Comparison of ENCODE assay signal across 13 cellular contexts in the genomic region with DNA sequence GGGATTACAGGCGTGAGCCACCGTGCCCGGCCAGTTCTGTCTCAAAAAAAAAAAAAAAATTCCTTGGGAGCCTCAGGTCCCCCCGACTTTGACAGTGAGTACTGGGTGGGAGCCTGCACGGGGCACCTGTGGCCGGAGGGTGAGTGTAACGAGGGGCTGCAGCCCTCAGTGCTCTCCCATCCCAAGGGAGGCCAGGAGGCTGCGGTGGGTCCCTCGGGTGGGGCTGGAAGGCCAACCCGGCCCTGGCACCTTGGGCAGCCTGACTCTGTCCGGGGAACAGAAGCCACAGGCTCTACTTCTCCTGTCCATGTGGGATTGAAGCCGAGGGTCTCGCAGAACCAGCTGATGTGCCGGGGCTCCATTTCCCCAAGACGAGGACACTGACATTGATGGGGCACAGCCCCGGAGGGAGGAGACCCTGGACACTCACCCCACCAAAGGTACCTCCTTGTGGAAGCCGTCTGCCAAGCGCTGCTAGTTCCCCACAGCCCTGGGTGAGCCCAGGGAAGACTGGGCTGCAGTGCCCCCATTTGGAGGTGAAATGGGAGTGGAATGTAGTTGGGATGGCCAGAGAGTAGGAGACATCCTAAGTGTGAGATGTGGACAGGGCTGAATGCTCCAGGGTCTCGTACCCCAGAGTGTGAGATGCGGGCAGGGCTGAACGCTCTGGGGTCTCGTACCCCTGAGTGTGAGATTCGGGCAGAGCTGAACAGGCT. TPM values are rescaled to one million over a fixed set of nuclear protein-coding genes. Genes with fewer than 3 reads are reported as not detected.
DNase-seq lines count a peak whose midpoint lies in the region; ATAC-seq and TF ChIP-seq lines count a peak whose summit lies in the region.
"Had no signal": no experiment of that assay in that cellular context is flagged by ENCODE, and none has a peak within 500 bp of the region (broad histone marks: within the 10 kb centered on the region; RNA-seq: fewer than 3 reads in every experiment).

No MANE protein-coding gene starts in this region.

- peaks cover 16% of the 10 kb centered on the region for H4K20me1 ChIP-seq in DND-41 (ENCODE audit: insufficient read depth, low read length)

- no peak overlapping the region for H3K27ac Mint-ChIP-seq in WTC11
- H3K27ac Mint-ChIP-seq: activated naive CD4-positive, alpha-beta T cell treated with anti-CD3 and anti-CD28 coated beads, Interleukin-2, amount 50 U/mL, for 72 hours; B cell; natural killer cell treated with Interleukin-12 subunit alpha and Interleukin-12 subunit beta and Interleukin-15 and Interleukin-18, amount 100 ng/mL, for 72 hours had no signal

- no peak overlapping the region for H3K4me3 Mint-ChIP-seq in WTC11
- H3K4me3 Mint-ChIP-seq: B cell; natural killer cell treated with Interleukin-12 subunit alpha and Interleukin-12 subunit beta and Interleukin-15 and Interleukin-18, amount 100 ng/mL, for 72 hours had no signal

- H2AFZ ChIP-seq in DND-41 (ENCODE audit: low read depth, low read length), result no peak overlapping the region
- H2AFZ ChIP-seq: hepatocyte had no signal

- TF ChIP-seq CTCF in DND-41 (IDR thresholded peaks at IDR 0.05; ENCODE audit: borderline replicate concordance, extremely low read depth, low read length, poor library complexity, severe bottlenecking) (no peak), WTC11 (IDR thresholded peaks at IDR 0.05) (no peak)

- H3K4me1 ChIP-seq in DND-41 (ENCODE audit: insufficient read depth, low read length), result no peaks in the 10 kb centered on the region

- CTCF ChIA-PET in WTC11 (lab: Charles Lee), result interaction anchor here (1.5 kb wide), 1 partner anchor 8 kb away, joined by 4 read pairs; a partner anchor contains a TSS

- H3K36me3 Mint-ChIP-seq in WTC11, result no peaks in the 10 kb centered on the region
- H3K36me3 Mint-ChIP-seq: activated naive CD4-positive, alpha-beta T cell treated with anti-CD3 and anti-CD28 coated beads, Interleukin-2, amount 50 U/mL, for 72 hours; natural killer cell treated with Interleukin-12 subunit alpha and Interleukin-12 subunit beta and Interleukin-15 and Interleukin-18, amount 100 ng/mL, for 72 hours had no signal

- H3K27me3 Mint-ChIP-seq in WTC11 (ENCODE audit: low read depth), result peaks cover 45% of the 10 kb centered on the region

- H3K9me3 ChIP-seq in DND-41 (ENCODE audit: insufficient read depth, low read length, severe bottlenecking), result no peaks in the 10 kb centered on the region

- H3K36me3 ChIP-seq in DND-41 (ENCODE audit: insufficient read depth, low read length), result peaks cover 16% of the 10 kb centered on the region

- POLR2A ChIA-PET in WTC11 (lab: Charles Lee), result no interaction called here

- no peaks in the 10 kb centered on the region for H3K79me2 ChIP-seq in DND-41 (ENCODE audit: insufficient read depth, low read length)
- H3K79me2 ChIP-seq: hepatocyte had no signal

- DNase-seq in DND-41, result no peak
- DNase-seq in WTC11 (ENCODE audit: low spot score), result no peak
- DNase-seq in activated effector memory CD4-positive, alpha-beta T cell treated with anti-CD3 and anti-CD28 coated beads, Interleukin-2, amount 50 U/mL, for 16 hours, result no peak
- DNase-seq: EL, NCI-H1436, Right ventricle myocardium superior, substantia nigra had no signal

- H3K9ac ChIP-seq in DND-41 (ENCODE audit: low read depth, low read length), result no peak overlapping the region

- no peak overlapping the region for H3K4me2 ChIP-seq in DND-41 (ENCODE audit: insufficient read depth, low read length)

- H3K27ac ChIP-seq in DND-41 (ENCODE audit: low read length), result no peak overlapping the region

- peaks cover 2% of the 10 kb centered on the region for H3K4me1 Mint-ChIP-seq in WTC11

- ATAC-seq in DND-41 (ENCODE audit: insufficient read depth, low read depth) (peak; percentile 18; the same call in 2 of the 3 replicates), WTC11 (peak; percentile 12), HG03097 (IDR thresholded peaks at IDR 0.05; ENCODE audit: low FRiP score, unreplicated experiment) (no peak)
- ATAC-seq: activated naive CD4-positive, alpha-beta T cell treated with anti-CD3 and anti-CD28 coated beads, Interleukin-2, amount 50 U/mL, for 72 hours; natural killer cell treated with Interleukin-12 subunit alpha and Interleukin-12 subunit beta and Interleukin-15 and Interleukin-18, amount 100 ng/mL, for 72 hours had no signal

- H3K4me3 ChIP-seq in DND-41 (ENCODE audit: low read depth in 1 of 2, low read length in 2 of 2), result no peak overlapping the region
- H3K4me3 ChIP-seq: hepatocyte had no signal

- H3K9me3 Mint-ChIP-seq in WTC11, result no peaks in the 10 kb centered on the region
- H3K9me3 Mint-ChIP-seq: activated naive CD4-positive, alpha-beta T cell treated with anti-CD3 and anti-CD28 coated beads, Interleukin-2, amount 50 U/mL, for 72 hours; natural killer cell treated with Interleukin-12 subunit alpha and Interleukin-12 subunit beta and Interleukin-15 and Interleukin-18, amount 100 ng/mL, for 72 hours had no signal

- no peaks in the 10 kb centered on the region for H3K27me3 ChIP-seq in DND-41 (ENCODE audit: insufficient read depth, low read length, poor library complexity)

TF ChIP-seq in WTC11, 78 proteins besides CTCF, POLR2A, EP300 and RAD21:
- no peak for TF ChIP-seq CREB1 (CRISPR knock-in tag; IDR thresholded peaks at IDR 0.05)
- TF ChIP-seq, protein P1, sequence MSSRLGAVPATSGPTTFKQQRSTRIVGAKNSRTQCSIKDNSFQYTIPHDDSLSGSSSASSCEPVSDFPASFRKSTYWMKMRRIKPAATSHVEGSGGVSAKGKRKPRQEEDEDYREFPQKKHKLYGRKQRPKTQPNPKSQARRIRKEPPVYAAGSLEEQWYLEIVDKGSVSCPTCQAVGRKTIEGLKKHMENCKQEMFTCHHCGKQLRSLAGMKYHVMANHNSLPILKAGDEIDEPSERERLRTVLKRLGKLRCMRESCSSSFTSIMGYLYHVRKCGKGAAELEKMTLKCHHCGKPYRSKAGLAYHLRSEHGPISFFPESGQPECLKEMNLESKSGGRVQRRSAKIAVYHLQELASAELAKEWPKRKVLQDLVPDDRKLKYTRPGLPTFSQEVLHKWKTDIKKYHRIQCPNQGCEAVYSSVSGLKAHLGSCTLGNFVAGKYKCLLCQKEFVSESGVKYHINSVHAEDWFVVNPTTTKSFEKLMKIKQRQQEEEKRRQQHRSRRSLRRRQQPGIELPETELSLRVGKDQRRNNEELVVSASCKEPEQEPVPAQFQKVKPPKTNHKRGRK (CRISPR knock-in tag; IDR thresholded peaks at IDR 0.05; ENCODE audit: borderline replicate concordance), result no peak
- no peak for TF ChIP-seq OVOL2 (CRISPR knock-in tag; IDR thresholded peaks at IDR 0.05; ENCODE audit: borderline replicate concordance)
- TF ChIP-seq RORB (CRISPR knock-in tag; IDR thresholded peaks at IDR 0.05), result no peak
- TF ChIP-seq TEAD1 (CRISPR knock-in tag; IDR thresholded peaks at IDR 0.05), result no peak
- TF ChIP-seq ZNF423 (CRISPR knock-in tag; IDR thresholded peaks at IDR 0.05), result no peak
- TF ChIP-seq, protein P2, sequence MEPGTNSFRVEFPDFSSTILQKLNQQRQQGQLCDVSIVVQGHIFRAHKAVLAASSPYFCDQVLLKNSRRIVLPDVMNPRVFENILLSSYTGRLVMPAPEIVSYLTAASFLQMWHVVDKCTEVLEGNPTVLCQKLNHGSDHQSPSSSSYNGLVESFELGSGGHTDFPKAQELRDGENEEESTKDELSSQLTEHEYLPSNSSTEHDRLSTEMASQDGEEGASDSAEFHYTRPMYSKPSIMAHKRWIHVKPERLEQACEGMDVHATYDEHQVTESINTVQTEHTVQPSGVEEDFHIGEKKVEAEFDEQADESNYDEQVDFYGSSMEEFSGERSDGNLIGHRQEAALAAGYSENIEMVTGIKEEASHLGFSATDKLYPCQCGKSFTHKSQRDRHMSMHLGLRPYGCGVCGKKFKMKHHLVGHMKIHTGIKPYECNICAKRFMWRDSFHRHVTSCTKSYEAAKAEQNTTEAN (CRISPR knock-in tag; IDR thresholded peaks at IDR 0.05), result no peak
- TF ChIP-seq, protein P3, sequence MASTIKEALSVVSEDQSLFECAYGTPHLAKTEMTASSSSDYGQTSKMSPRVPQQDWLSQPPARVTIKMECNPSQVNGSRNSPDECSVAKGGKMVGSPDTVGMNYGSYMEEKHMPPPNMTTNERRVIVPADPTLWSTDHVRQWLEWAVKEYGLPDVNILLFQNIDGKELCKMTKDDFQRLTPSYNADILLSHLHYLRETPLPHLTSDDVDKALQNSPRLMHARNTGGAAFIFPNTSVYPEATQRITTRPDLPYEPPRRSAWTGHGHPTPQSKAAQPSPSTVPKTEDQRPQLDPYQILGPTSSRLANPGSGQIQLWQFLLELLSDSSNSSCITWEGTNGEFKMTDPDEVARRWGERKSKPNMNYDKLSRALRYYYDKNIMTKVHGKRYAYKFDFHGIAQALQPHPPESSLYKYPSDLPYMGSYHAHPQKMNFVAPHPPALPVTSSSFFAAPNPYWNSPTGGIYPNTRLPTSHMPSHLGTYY (CRISPR knock-in tag; IDR thresholded peaks at IDR 0.05), result no peak
- no peak for TF ChIP-seq ZNF317 (CRISPR knock-in tag; IDR thresholded peaks at IDR 0.05; ENCODE audit: borderline replicate concordance, low read depth)

RNA-seq across cellular contexts. Expression of a gene that starts 2.3 kb away (rescaled TPM):
- 0.14 to 0.85 TPM (median 0.25 TPM) in 3 replicates for total RNA-seq in WTC11 (2021)
- total RNA-seq: activated naive CD4-positive, alpha-beta T cell treated with anti-CD3 and anti-CD28 coated beads, Interleukin-2, amount 50 U/mL, for 72 hours; skeletal muscle tissue had no signal

RNA-seq across cellular contexts. Expression of a gene that starts 8.6 kb away (rescaled TPM):
- 8.5 to 9.7 TPM (median 8.7 TPM) in 3 replicates for total RNA-seq in WTC11 (2021)

RNA-seq across cellular contexts. Expression of a gene that starts 16.0 kb away (rescaled TPM):
- total RNA-seq in WTC11 (2021), result 25.9 to 30.6 TPM (median 27.3 TPM) in 3 replicates

RNA-seq across cellular contexts. Expression of a gene that starts 22.1 kb away (rescaled TPM):
- total RNA-seq in WTC11 (2021), result 15.7 to 19.3 TPM (median 16.9 TPM) in 3 replicates
